Comparison of ENCODE assay signal across 8 cellular contexts in the genomic region with DNA sequence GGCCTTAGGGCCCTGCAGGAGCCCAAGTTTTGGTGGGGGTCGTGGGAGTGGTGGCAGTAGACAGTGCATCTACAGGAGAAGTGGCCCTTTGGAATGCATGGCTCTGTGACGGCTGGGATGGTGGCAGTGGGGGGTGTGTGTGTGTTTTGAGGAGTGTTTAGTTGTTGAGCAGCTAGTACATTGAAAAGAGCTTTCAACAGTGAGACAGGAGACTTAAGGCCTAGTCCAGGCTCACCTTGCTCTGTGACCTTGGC. TPM values are rescaled to one million over a fixed set of nuclear protein-coding genes. Genes with fewer than 3 reads are reported as not detected.
DNase-seq lines count a peak whose midpoint lies in the region; ATAC-seq and TF ChIP-seq lines count a peak whose summit lies in the region.

No MANE protein-coding gene starts in this region.

- peak overlapping the region; percentile 92 for H3K27ac Mint-ChIP-seq in stimulated activated naive CD8-positive, alpha-beta T cell treated with anti-CD3 and anti-CD28 coated beads, Interleukin-15, Interleukin-2, amounts not matched to agents 100 ng/mL and 50 ng/mL, for 24 hours
- H3K27ac Mint-ChIP-seq in brain: peak overlapping the region; percentile 79 to 96 (median 94)

- no peaks in the 10 kb centered on the region for H3K27me3 Mint-ChIP-seq in stimulated activated naive CD8-positive, alpha-beta T cell treated with anti-CD3 and anti-CD28 coated beads, Interleukin-15, Interleukin-2, amounts not matched to agents 100 ng/mL and 50 ng/mL, for 24 hours
- peaks cover 12% of the 10 kb centered on the region for H3K27me3 Mint-ChIP-seq in brain

- TF ChIP-seq CTCF in brain (conservative IDR thresholded peaks at IDR 0.05) (no peak), vagina (IDR thresholded peaks at IDR 0.05) (no peak)

- peaks cover 57% of the 10 kb centered on the region for H3K4me1 Mint-ChIP-seq in stimulated activated naive CD8-positive, alpha-beta T cell treated with anti-CD3 and anti-CD28 coated beads, Interleukin-15, Interleukin-2, amounts not matched to agents 100 ng/mL and 50 ng/mL, for 24 hours (ENCODE audit: low read depth)
- peaks cover 55% of the 10 kb centered on the region for H3K4me1 Mint-ChIP-seq in brain

- WGBS in mesodermal cell (ENCODE audit: insufficient coverage in 2 of 2), 2 experiments: 41 to 50% methylated on average over 1 to 2 of the region's 2 CpGs

- DNase-seq in stimulated activated naive CD8-positive, alpha-beta T cell treated with anti-CD3 and anti-CD28 coated beads, Interleukin-15, Interleukin-2, amounts not matched to agents 100 U/mL and 50 U/mL, for 24 hours: no peak
- DNase-seq in vagina (ENCODE audit: extremely low spot score in 2 of 2): no peak
- no peak for DNase-seq in foreskin melanocyte

- ATAC-seq in stimulated activated naive CD8-positive, alpha-beta T cell treated with anti-CD3 and anti-CD28 coated beads, Interleukin-15, Interleukin-2, amounts not matched to agents 100 U/mL and 50 U/mL, for 24 hours: no peak
- ATAC-seq in HG02759 (IDR thresholded peaks at IDR 0.05; ENCODE audit: unreplicated experiment) (no peak), HG02938 (IDR thresholded peaks at IDR 0.05; ENCODE audit: unreplicated experiment) (no peak)

- H3K4me1 ChIP-seq in mesodermal cell (ENCODE audit: control insufficient read depth, insufficient read depth, low read length, poor library complexity, severe bottlenecking) (peaks cover 23% of the 10 kb centered on the region), vagina (peaks cover 25% of the 10 kb centered on the region)

- no peaks in the 10 kb centered on the region for H3K9me3 ChIP-seq in mesodermal cell (ENCODE audit: control insufficient read depth, low read length)
- H3K9me3 ChIP-seq in vagina: no peaks in the 10 kb centered on the region

- no peaks in the 10 kb centered on the region for H3K9me3 Mint-ChIP-seq in stimulated activated naive CD8-positive, alpha-beta T cell treated with anti-CD3 and anti-CD28 coated beads, Interleukin-15, Interleukin-2, amounts not matched to agents 100 ng/mL and 50 ng/mL, for 24 hours
- H3K9me3 Mint-ChIP-seq in brain: peaks cover 0 to 2% (median 0%) of the 10 kb centered on the region in 5 experiments

- peak overlapping the region; percentile 55 for H3K4me3 ChIP-seq in mesodermal cell (ENCODE audit: extremely low read depth, insufficient read depth, low read length, poor library complexity, severe bottlenecking)
- H3K4me3 ChIP-seq in vagina: peak overlapping the region; percentile 70 to 81

- H3K36me3 ChIP-seq in mesodermal cell (ENCODE audit: control insufficient read depth, insufficient read depth, low read length) (peaks cover 6% of the 10 kb centered on the region), vagina (no peaks in the 10 kb centered on the region)

- intact Hi-C loops in vagina (cut with DNase I): no loop called here

- no peaks in the 10 kb centered on the region for H3K27me3 ChIP-seq in vagina

- H3K36me3 Mint-ChIP-seq in stimulated activated naive CD8-positive, alpha-beta T cell treated with anti-CD3 and anti-CD28 coated beads, Interleukin-15, Interleukin-2, amounts not matched to agents 100 ng/mL and 50 ng/mL, for 24 hours (ENCODE audit: low read depth): peaks cover 15% of the 10 kb centered on the region
- H3K36me3 Mint-ChIP-seq in brain: peaks cover 9% of the 10 kb centered on the region

- H3K27ac ChIP-seq in mesodermal cell (ENCODE audit: low read depth, low read length, severe bottlenecking) (no peak overlapping the region), vagina (peak overlapping the region; percentile 93)

- peak overlapping the region; percentile 80 for H3K4me3 Mint-ChIP-seq in stimulated activated naive CD8-positive, alpha-beta T cell treated with anti-CD3 and anti-CD28 coated beads, Interleukin-15, Interleukin-2, amounts not matched to agents 100 ng/mL and 50 ng/mL, for 24 hours
- H3K4me3 Mint-ChIP-seq in brain: peak overlapping the region; percentile 89 to 96 (median 93)

- TF ChIP-seq POLR2A in vagina (IDR thresholded peaks at IDR 0.05): no peak

RNA-seq across cellular contexts. Expression of gene ZNF775, which starts 27.1 kb away (rescaled TPM):
- polyA plus RNA-seq in brain (ENCODE audit: insufficient read depth, low read depth, low replicate concordance): 23.0 TPM
- 15.7 TPM for polyA plus RNA-seq in mesodermal cell (2013, experiment 1 of 2)
- 12.0 TPM for polyA plus RNA-seq in mesodermal cell (2013, experiment 2 of 2)
- 4.4 TPM for total RNA-seq in vagina

RNA-seq across cellular contexts. Expression of gene REPIN1, which starts 37.6 kb away (rescaled TPM):
- 146 TPM for polyA plus RNA-seq in brain (ENCODE audit: insufficient read depth, low read depth, low replicate concordance)
- 124 TPM for polyA plus RNA-seq in mesodermal cell (2013, experiment 1 of 2)
- 102 TPM for polyA plus RNA-seq in mesodermal cell (2013, experiment 2 of 2)
- total RNA-seq in vagina: 49.4 TPM

RNA-seq across cellular contexts. Expression of gene GIMAP8, which starts 44.2 kb away (rescaled TPM):
- 1.9 TPM for polyA plus RNA-seq in brain (ENCODE audit: insufficient read depth, low read depth, low replicate concordance)
- 3.3 TPM for polyA plus RNA-seq in mesodermal cell (2013, experiment 1 of 2)
- polyA plus RNA-seq in mesodermal cell (2013, experiment 2 of 2): 2.5 TPM
- total RNA-seq in vagina: 9.6 TPM
